ENCODE assay signal across 8 cellular contexts in genomic region chr2:70089946-70090523, GRCh38. TPM values are rescaled to one million over a fixed set of nuclear protein-coding genes. Genes with fewer than 3 reads are reported as not detected.
DNase-seq lines count a peak whose midpoint lies in the region; ATAC-seq, FAIRE-seq and TF ChIP-seq lines count a peak whose summit lies in the region.

No MANE protein-coding gene starts in this region.

- peak overlapping the region in 1 of 3 experiments; percentile 22 for H3K4me3 ChIP-seq in keratinocyte (ENCODE audit: control insufficient read depth in 2 of 3, extremely low read depth in 1 of 3, insufficient read depth in 2 of 3, low read depth in 1 of 3, low read length in 3 of 3)

- DNase-seq in T-helper 2 cell treated with Interferon-gamma antibody and Interleukin-4, amounts not matched to agents 5 μg/mL and 100 μg/mL, for 36 hours (ENCODE audit: low spot score): no peak
- DNase-seq in T-helper 2 cell: no peak
- no peak for DNase-seq in activated T-helper 1 cell treated with anti-CD3 and anti-CD28 coated beads, Interleukin-12 subunit alpha, Interleukin-12 subunit beta, Interleukin-2, Interleukin-4 antibody, amounts not matched to agents 30 ng/mL and 10 ng/mL and 1 ng/mL, durations not matched to agents 14 hours and 24 hours and 36 hours (ENCODE audit: low spot score)
- no peak for DNase-seq in keratinocyte (ENCODE audit: low read depth, low spot score)
- DNase-seq in left lobe of liver (ENCODE audit: low spot score): no peak

- no peaks in the 10 kb centered on the region for H3K27me3 ChIP-seq in keratinocyte (ENCODE audit: control insufficient read depth, extremely low read depth, insufficient read depth, low read length)

- H3K4me3 Mint-ChIP-seq in T-helper 2 cell treated with Interferon-gamma antibody and Interleukin-4, amounts not matched to agents 5 μg/mL and 100 μg/mL, for 36 hours: peak overlapping the region; percentile 99
- peak overlapping the region; percentile 99 for H3K4me3 Mint-ChIP-seq in activated T-helper 1 cell treated with anti-CD3 and anti-CD28 coated beads, Interleukin-12 subunit alpha, Interleukin-12 subunit beta, Interleukin-2, Interleukin-4 antibody, amounts not matched to agents 30 ng/mL and 10 ng/mL and 1 ng/mL, durations not matched to agents 14 hours and 24 hours and 36 hours

- peaks cover 23% of the 10 kb centered on the region for H3K4me1 ChIP-seq in keratinocyte (ENCODE audit: control insufficient read depth, extremely low read depth, insufficient read depth, low read length)

- peak overlapping the region; percentile 97 for H3K4me2 ChIP-seq in keratinocyte (ENCODE audit: control insufficient read depth, extremely low read depth, insufficient read depth, low read depth, low read length)

- peaks cover 51% of the 10 kb centered on the region for H3K36me3 Mint-ChIP-seq in T-helper 2 cell treated with Interferon-gamma antibody and Interleukin-4, amounts not matched to agents 5 μg/mL and 100 μg/mL, for 36 hours (ENCODE audit: low read depth)
- peaks cover 35% of the 10 kb centered on the region for H3K36me3 Mint-ChIP-seq in activated T-helper 1 cell treated with anti-CD3 and anti-CD28 coated beads, Interleukin-12 subunit alpha, Interleukin-12 subunit beta, Interleukin-2, Interleukin-4 antibody, amounts not matched to agents 30 ng/mL and 10 ng/mL and 1 ng/mL, durations not matched to agents 14 hours and 24 hours and 36 hours (ENCODE audit: low read depth)

- H4K20me1 ChIP-seq in keratinocyte (ENCODE audit: control insufficient read depth, extremely low read depth, insufficient read depth, low read length): peaks cover 3% of the 10 kb centered on the region

- no peak overlapping the region for H3K9ac ChIP-seq in keratinocyte (ENCODE audit: control insufficient read depth, extremely low read depth, insufficient read depth, low read length)

- H3K79me2 ChIP-seq in keratinocyte (ENCODE audit: control insufficient read depth, insufficient read depth, low read length): peaks cover 26% of the 10 kb centered on the region

- intact Hi-C loops in activated T-helper 1 cell treated with anti-CD3 and anti-CD28 coated beads, Interleukin-12 subunit alpha, Interleukin-12 subunit beta, Interleukin-2, Interleukin-4 antibody, amounts not matched to agents 30 ng/mL and 10 ng/mL and 1 ng/mL, durations not matched to agents 14 hours and 24 hours and 36 hours (cut with micrococcal nuclease): loop anchor here (5.0 to 10.0 kb wide), 2 partner anchors 157 to 445 kb away; partner anchors contain the start of genes AAK1 and TIA1

- no peak overlapping the region for H3K27ac ChIP-seq in keratinocyte (ENCODE audit: control insufficient read depth, insufficient read depth, low read length)
- H3K27ac ChIP-seq in temporal lobe (ENCODE audit: low read depth, low read length): peak overlapping the region; percentile 75

- ATAC-seq in GM21786 (IDR thresholded peaks at IDR 0.05; ENCODE audit: unreplicated experiment) (no peak), GM18867 (IDR thresholded peaks at IDR 0.05; ENCODE audit: unreplicated experiment) (no peak), left lobe of liver (no peak)

- dilution Hi-C loops in keratinocyte (cut with MboI; ENCODE audit: extremely low pct_ligation_motif_present, low sequenced_read_pairs): no loop called here

- no peaks in the 10 kb centered on the region for H3K9me3 ChIP-seq in keratinocyte (ENCODE audit: control insufficient read depth, low read depth, low read length)

- H3K9me1 ChIP-seq in keratinocyte (ENCODE audit: control insufficient read depth, extremely low read depth, insufficient read depth, low read length): no peaks in the 10 kb centered on the region

- no peak overlapping the region for H2AFZ ChIP-seq in keratinocyte (ENCODE audit: control insufficient read depth, low read length)

- H3K36me3 ChIP-seq in keratinocyte (ENCODE audit: control insufficient read depth in 2 of 2, extremely low read depth in 1 of 2, insufficient read depth in 2 of 2, low read length in 2 of 2): peaks cover 0 to 14% of the 10 kb centered on the region in 2 experiments

- no peak for TF ChIP-seq CTCF in keratinocyte (optimal IDR thresholded peaks at IDR 0.05 in 1 of 3, IDR thresholded peaks at IDR 0.05 in 1 of 3, conservative IDR thresholded peaks at IDR 0.05 in 1 of 3; ENCODE audit: extremely low read depth in 1 of 3, insufficient read depth in 2 of 3, low read length in 3 of 3)

- no peaks in the 10 kb centered on the region for H3K9me3 Mint-ChIP-seq in T-helper 2 cell treated with Interferon-gamma antibody and Interleukin-4, amounts not matched to agents 5 μg/mL and 100 μg/mL, for 36 hours
- H3K9me3 Mint-ChIP-seq in activated T-helper 1 cell treated with anti-CD3 and anti-CD28 coated beads, Interleukin-12 subunit alpha, Interleukin-12 subunit beta, Interleukin-2, Interleukin-4 antibody, amounts not matched to agents 30 ng/mL and 10 ng/mL and 1 ng/mL, durations not matched to agents 14 hours and 24 hours and 36 hours: no peaks in the 10 kb centered on the region

- peaks cover 53% of the 10 kb centered on the region for H3K4me1 Mint-ChIP-seq in T-helper 2 cell treated with Interferon-gamma antibody and Interleukin-4, amounts not matched to agents 5 μg/mL and 100 μg/mL, for 36 hours (ENCODE audit: low read depth)
- H3K4me1 Mint-ChIP-seq in activated T-helper 1 cell treated with anti-CD3 and anti-CD28 coated beads, Interleukin-12 subunit alpha, Interleukin-12 subunit beta, Interleukin-2, Interleukin-4 antibody, amounts not matched to agents 30 ng/mL and 10 ng/mL and 1 ng/mL, durations not matched to agents 14 hours and 24 hours and 36 hours (ENCODE audit: low read depth): peaks cover 52% of the 10 kb centered on the region

- FAIRE-seq in keratinocyte (lab: Jason Lieb, UNC): no peak

- peak overlapping the region; percentile 94 for H3K27ac Mint-ChIP-seq in T-helper 2 cell treated with Interferon-gamma antibody and Interleukin-4, amounts not matched to agents 5 μg/mL and 100 μg/mL, for 36 hours
- peak overlapping the region; percentile 98 for H3K27ac Mint-ChIP-seq in activated T-helper 1 cell treated with anti-CD3 and anti-CD28 coated beads, Interleukin-12 subunit alpha, Interleukin-12 subunit beta, Interleukin-2, Interleukin-4 antibody, amounts not matched to agents 30 ng/mL and 10 ng/mL and 1 ng/mL, durations not matched to agents 14 hours and 24 hours and 36 hours

- H3K27me3 Mint-ChIP-seq in T-helper 2 cell treated with Interferon-gamma antibody and Interleukin-4, amounts not matched to agents 5 μg/mL and 100 μg/mL, for 36 hours (ENCODE audit: low read depth): peaks cover 4% of the 10 kb centered on the region
- H3K27me3 Mint-ChIP-seq in activated T-helper 1 cell treated with anti-CD3 and anti-CD28 coated beads, Interleukin-12 subunit alpha, Interleukin-12 subunit beta, Interleukin-2, Interleukin-4 antibody, amounts not matched to agents 30 ng/mL and 10 ng/mL and 1 ng/mL, durations not matched to agents 14 hours and 24 hours and 36 hours (ENCODE audit: insufficient read depth): no peaks in the 10 kb centered on the region

RNA-seq across cellular contexts. Expression of gene PCBP1, which starts 2.8 kb away (rescaled TPM):
- total RNA-seq in activated T-helper 1 cell treated with anti-CD3 and anti-CD28 coated beads, Interleukin-12 subunit alpha, Interleukin-12 subunit beta, Interleukin-2, Interleukin-4 antibody, amounts not matched to agents 30 ng/mL and 10 ng/mL and 1 ng/mL, durations not matched to agents 14 hours and 24 hours and 36 hours: 426 and 427 TPM in 2 replicates
- 65.9 to 151 TPM (median 86.8 TPM) in 3 replicates for polyA plus RNA-seq in keratinocyte
- 68.6 TPM for polyA plus RNA-seq in keratinocyte (2011; ENCODE audit: low read depth)
- polyA plus RNA-seq in keratinocyte (2011; cell fraction: cytosol; rRNA removed): 118 and 127 TPM in 2 replicates
- 99.3 and 116 TPM in 2 replicates for polyA plus RNA-seq in keratinocyte (2011; cell fraction: nucleus; rRNA removed)
- polyA plus RNA-seq in keratinocyte (2012; ENCODE audit: low replicate concordance): 234 and 283 TPM in 2 replicates
- polyA minus RNA-seq in keratinocyte: 57.8 to 120 TPM (median 62.8 TPM) in 3 replicates
- 93.2 TPM for polyA minus RNA-seq in keratinocyte (2011; cell fraction: cytosol; rRNA and poly(A)+ RNA removed)
- 30.5 and 40.4 TPM in 2 replicates for polyA minus RNA-seq in keratinocyte (2011; cell fraction: nucleus; rRNA and poly(A)+ RNA removed)
- total RNA-seq in temporal lobe (36.6 TPM), left lobe of liver (161 TPM)
